ENCODE assay signal across 8 cellular contexts in genomic region chr19:52993342-52994178, GRCh38. TPM values are rescaled to one million over a fixed set of nuclear protein-coding genes. Genes with fewer than 3 reads are reported as not detected.
DNase-seq lines count a peak whose midpoint lies in the region; ATAC-seq, FAIRE-seq and TF ChIP-seq lines count a peak whose summit lies in the region.

No MANE protein-coding gene starts in this region.

- H3K36me3 ChIP-seq in CD4-positive, alpha-beta memory T cell (ENCODE audit: insufficient read depth, low read length): no peaks in the 10 kb centered on the region
- H3K36me3 ChIP-seq in bronchial epithelial cell (ENCODE audit: control insufficient read depth, insufficient read depth, low read length) (no peaks in the 10 kb centered on the region), smooth muscle cell (ENCODE audit: low read depth) (no peaks in the 10 kb centered on the region)

- H3K9me3 ChIP-seq in CD4-positive, alpha-beta memory T cell (ENCODE audit: control insufficient read depth in 1 of 2, low read length in 2 of 2): no peaks in the 10 kb centered on the region
- H3K9me3 ChIP-seq in smooth muscle cell (replicated peaks; ENCODE audit: low read depth): no peaks in the 10 kb centered on the region

- intact Hi-C loops in CD4-positive, alpha-beta memory T cell (cut with micrococcal nuclease): loop anchor here (1.0 to 5.0 kb wide), 6 partner anchors 31 to 753 kb away; partner anchors contain the start of genes ZNF160, ZNF347, ZNF808 and ZNF816

- CTCF ChIA-PET in CD4-positive, alpha-beta memory T cell (lab: Charles Lee; ENCODE audit: partially characterized antibody): interaction anchor here (0.7 to 1.4 kb wide), 7 partner anchors 26 to 454 kb away, joined by 3 to 6 read pairs (median 3); no protein-coding TSS in a partner anchor

- TF ChIP-seq CTCF in LNCaP clone FGC (IDR thresholded peaks at IDR 0.05; ENCODE audit: control insufficient read depth, extremely low read depth, insufficient read depth) (peak; percentile 63), bronchial epithelial cell (IDR thresholded peaks at IDR 0.05; ENCODE audit: insufficient read depth, low read length, severe bottlenecking) (peak; percentile 41), smooth muscle cell (IDR thresholded peaks at IDR 0.05; ENCODE audit: borderline replicate concordance, insufficient read depth, poor library complexity, severe bottlenecking) (peak; percentile 61)

- ATAC-seq in GM18498 (IDR thresholded peaks at IDR 0.05; ENCODE audit: unreplicated experiment) (no peak), GM21528 (IDR thresholded peaks at IDR 0.05; ENCODE audit: low FRiP score, unreplicated experiment) (no peak)

- H3F3A ChIP-seq in smooth muscle cell (ENCODE audit: low read depth): peaks cover 10% of the 10 kb centered on the region

- POLR2A ChIA-PET in CD4-positive, alpha-beta memory T cell (lab: Charles Lee; ENCODE audit: partially characterized antibody): interaction anchor here (0.6 to 1.3 kb wide), 2 partner anchors 30 to 49 kb away, joined by 3 to 5 read pairs; partner anchors contain the start of gene ZNF816

- peak overlapping the region; percentile 49 to 81 for H3K4me3 ChIP-seq in CD4-positive, alpha-beta memory T cell (ENCODE audit: low read length in 2 of 2)
- H3K4me3 ChIP-seq in LNCaP clone FGC (ENCODE audit: low read depth, low read length): peak overlapping the region; percentile 56
- peak overlapping the region; percentile 37 for H3K4me3 ChIP-seq in bronchial epithelial cell (ENCODE audit: low read depth, low read length)
- peak overlapping the region; percentile 73 for H3K4me3 ChIP-seq in smooth muscle cell

- peaks cover 0 to 31% (median 17%) of the 10 kb centered on the region in 8 donors for H3K9me3 Mint-ChIP-seq in CD4-positive, alpha-beta memory T cell

- peak overlapping the region; percentile 78 for H2AFZ ChIP-seq in smooth muscle cell (ENCODE audit: low read depth)

- H3K27me3 ChIP-seq in CD4-positive, alpha-beta memory T cell (ENCODE audit: insufficient read depth, low read length): no peaks in the 10 kb centered on the region
- H3K27me3 ChIP-seq in bronchial epithelial cell (ENCODE audit: control insufficient read depth, insufficient read depth, low read length) (no peaks in the 10 kb centered on the region), smooth muscle cell (ENCODE audit: low read depth) (no peaks in the 10 kb centered on the region)

- H3K9ac ChIP-seq in smooth muscle cell (ENCODE audit: low read depth): peak overlapping the region; percentile 57

- H3K27me3 Mint-ChIP-seq in CD4-positive, alpha-beta memory T cell: peaks cover 5 to 9% of the 10 kb centered on the region in 2 donors

- no peak overlapping the region for H3K27ac ChIP-seq in CD4-positive, alpha-beta memory T cell (ENCODE audit: low read depth, low read length)
- H3K27ac ChIP-seq in smooth muscle cell (ENCODE audit: low read depth): peak overlapping the region; percentile 86

- peak overlapping the region; percentile 83 for H3K4me2 ChIP-seq in smooth muscle cell

- WGBS in smooth muscle cell (ENCODE audit: low lambda C conversion rate): 3% methylated on average over 39 of the region's 50 CpGs

- H3K4me3 Mint-ChIP-seq in CD4-positive, alpha-beta memory T cell: peak overlapping the region; percentile 69 to 96 (median 90)

- peaks cover 11 to 16% of the 10 kb centered on the region in 2 donors for H3K36me3 Mint-ChIP-seq in CD4-positive, alpha-beta memory T cell

- FAIRE-seq in bronchial epithelial cell (lab: Jason Lieb, UNC): no peak

- H3K4me1 Mint-ChIP-seq in CD4-positive, alpha-beta memory T cell: peaks cover 3 to 23% (median 18%) of the 10 kb centered on the region in 4 donors

- peak; percentile 77 to 90 (median 83) for DNase-seq in CD4-positive, alpha-beta memory T cell
- DNase-seq in LNCaP clone FGC (ENCODE audit: low read depth): peak; percentile 50
- peak; percentile 69 for DNase-seq in activated CD4-positive, CD25-positive, alpha-beta regulatory T cell treated with anti-CD3 and anti-CD28 coated beads, Interleukin-2, amount 50 U/mL, for 16 hours (ENCODE audit: low read depth, low spot score)
- DNase-seq in bronchial epithelial cell (ENCODE audit: low read depth): peak; percentile 53
- DNase-seq in inferior parietal cortex (ENCODE audit: extremely low spot score): peak; percentile 60
- DNase-seq in smooth muscle cell (lab: John Stamatoyannopoulos, UW; ENCODE audit: unreplicated experiment): peak; percentile 61

- H3K27ac Mint-ChIP-seq in CD4-positive, alpha-beta memory T cell: peak overlapping the region in 6 of 7 donors; percentile 27 to 86 (median 68)

- no peaks in the 10 kb centered on the region for H4K20me1 ChIP-seq in smooth muscle cell (ENCODE audit: low read depth)

- H3K4me1 ChIP-seq in CD4-positive, alpha-beta memory T cell (ENCODE audit: insufficient read depth, low read length): peaks cover 14% of the 10 kb centered on the region
- peaks cover 4% of the 10 kb centered on the region for H3K4me1 ChIP-seq in smooth muscle cell (ENCODE audit: low read depth)

- H3K79me2 ChIP-seq in smooth muscle cell (ENCODE audit: low read depth): peaks cover 9% of the 10 kb centered on the region

RNA-seq across cellular contexts. Expression of gene ERVV-1, which starts 20.2 kb away (rescaled TPM):
- not detected for total RNA-seq in CD4-positive, alpha-beta memory T cell
- not detected for polyA plus RNA-seq in CD4-positive, alpha-beta memory T cell
- total RNA-seq in bronchial epithelial cell: not detected in 2 replicates
- 0.09 and 0.27 TPM in 2 replicates for total RNA-seq in smooth muscle cell
- polyA plus RNA-seq in smooth muscle cell: 0.21 TPM in 1 of 2 replicates, not detected in the other

RNA-seq across cellular contexts. Expression of gene ZNF816, which starts 30.9 kb away (rescaled TPM):
- 10 to 100 TPM; 26.1 to 29.6 TPM for total RNA-seq in CD4-positive, alpha-beta memory T cell
- 10 to 100 TPM in 1 of 2 donors, 1 to 10 TPM in 1; 6.5 to 19.9 TPM for polyA plus RNA-seq in CD4-positive, alpha-beta memory T cell
- total RNA-seq in bronchial epithelial cell: 13.3 and 24.0 TPM in 2 replicates
- 9.2 and 17.9 TPM in 2 replicates for total RNA-seq in smooth muscle cell
- 5.6 and 9.1 TPM in 2 replicates for polyA plus RNA-seq in smooth muscle cell

RNA-seq across cellular contexts. Expression of gene ERVV-2, which starts 51.0 kb away (rescaled TPM):
- not detected for total RNA-seq in CD4-positive, alpha-beta memory T cell
- not detected for polyA plus RNA-seq in CD4-positive, alpha-beta memory T cell
- total RNA-seq in bronchial epithelial cell (not detected in 2 replicates), smooth muscle cell (0.09 TPM in 2 replicates)
- polyA plus RNA-seq in smooth muscle cell: not detected in 2 replicates
